In the genomic region with DNA sequence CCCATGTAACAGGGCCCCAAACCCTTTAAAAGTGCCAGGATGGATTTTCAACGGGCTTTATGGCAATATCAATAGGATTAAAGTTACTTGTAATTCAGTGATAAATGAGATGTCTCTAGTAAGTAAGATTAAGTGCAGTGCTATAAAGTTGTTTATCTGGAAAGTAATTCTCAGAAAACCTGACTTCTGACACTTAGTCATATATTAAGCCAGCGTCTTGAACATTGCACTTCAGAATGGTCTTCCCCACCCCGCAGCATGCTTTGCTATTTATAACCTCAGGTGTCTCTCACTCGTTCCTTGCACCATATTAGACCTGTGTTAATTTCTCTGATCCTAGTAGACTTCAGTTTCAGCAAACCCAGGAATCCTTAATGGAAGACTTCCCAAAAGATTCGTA, we compare ENCODE assay signal across 9 cellular contexts. TPM values are rescaled to one million over a fixed set of nuclear protein-coding genes. Genes with fewer than 3 reads are reported as not detected.
DNase-seq lines count a peak whose midpoint lies in the region; ATAC-seq and TF ChIP-seq lines count a peak whose summit lies in the region.
"Had no signal": no experiment of that assay in that cellular context is flagged by ENCODE, and none has a peak within 500 bp of the region (broad histone marks: within the 10 kb centered on the region; RNA-seq: fewer than 3 reads in every experiment).

No MANE protein-coding gene starts in this region.

- no peak overlapping the region for H3K9ac ChIP-seq in parathyroid adenoma

- H3K4me2 ChIP-seq in parathyroid adenoma (ENCODE audit: low read length), result peak overlapping the region; percentile 69

- H3K27me3 Mint-ChIP-seq in CD4-positive, alpha-beta memory T cell, result no peaks in the 10 kb centered on the region

- peak overlapping the region; percentile 73 to 99 (median 96) for H3K27ac Mint-ChIP-seq in CD4-positive, alpha-beta memory T cell

- H2AFZ ChIP-seq in parathyroid adenoma, result peak overlapping the region; percentile 90

- H3K27me3 ChIP-seq in CD4-positive, alpha-beta memory T cell (ENCODE audit: insufficient read depth, low read length), result no peaks in the 10 kb centered on the region
- H3K27me3 ChIP-seq in parathyroid adenoma (ENCODE audit: control insufficient read depth, insufficient read depth, low read length), result no peaks in the 10 kb centered on the region
- H3K27me3 ChIP-seq in A673 (replicated peaks; ENCODE audit: insufficient read depth, low read depth, low read length, poor library complexity), result peaks cover 67% of the 10 kb centered on the region

- ATAC-seq in esophagus mucosa, result peak; percentile 2
- ATAC-seq in GM18502 (IDR thresholded peaks at IDR 0.05; ENCODE audit: poor library complexity, unreplicated experiment), result no peak

- peaks cover 0 to 9% (median 0%) of the 10 kb centered on the region in 8 donors for H3K9me3 Mint-ChIP-seq in CD4-positive, alpha-beta memory T cell

- H3K79me2 ChIP-seq in parathyroid adenoma, result peaks cover 11% of the 10 kb centered on the region

- POLR2A ChIA-PET in CD4-positive, alpha-beta memory T cell (lab: Charles Lee; ENCODE audit: partially characterized antibody), result interaction anchor here (0.6 to 6.7 kb wide), 34 partner anchors 7 to 1342 kb away, joined by 3 to 104 read pairs (median 6); no protein-coding TSS in a partner anchor
- POLR2A ChIA-PET in A673 (lab: Charles Lee; ENCODE audit: low non-redundant PET), result no interaction called here

- H3K4me1 Mint-ChIP-seq in CD4-positive, alpha-beta memory T cell, result peaks cover 17 to 49% (median 30%) of the 10 kb centered on the region in 4 donors

- CTCF ChIA-PET in CD4-positive, alpha-beta memory T cell (lab: Charles Lee; ENCODE audit: partially characterized antibody), result interaction anchor here (0.7 to 3.4 kb wide), 28 partner anchors 13 to 1119 kb away, joined by 3 to 19 read pairs (median 5); no protein-coding TSS in a partner anchor
- CTCF ChIA-PET in A673 (lab: Charles Lee), result interaction anchor here (0.7 kb wide), 5 partner anchors 119 to 1954 kb away, joined by 3 to 5 read pairs (median 4); no protein-coding TSS in a partner anchor

- DNase-seq in CD4-positive, alpha-beta memory T cell, result no peak
- DNase-seq in RPMI8226 (peak; percentile 59), cerebellar nuclear complex (lab: John Stamatoyannopoulos, UW) (no peak), A673 (ENCODE audit: low spot score) (no peak), nucleus accumbens (lab: John Stamatoyannopoulos, UW) (no peak)
- DNase-seq: GOT3 had no signal

- peak overlapping the region; percentile 65 for H3K27ac ChIP-seq in CD4-positive, alpha-beta memory T cell (ENCODE audit: low read depth, low read length)
- peak overlapping the region; percentile 96 for H3K27ac ChIP-seq in parathyroid adenoma
- no peak overlapping the region for H3K27ac ChIP-seq in A673 (ENCODE audit: low read depth, low read length, poor library complexity, severe bottlenecking)

- BruUV-seq in A673 (replicated peaks; lab: Mats Ljungman, UMichigan), result no TSS peak

- no peaks in the 10 kb centered on the region for H3K9me3 ChIP-seq in CD4-positive, alpha-beta memory T cell (ENCODE audit: control insufficient read depth in 1 of 2, low read length in 2 of 2)
- H3K9me3 ChIP-seq in parathyroid adenoma (ENCODE audit: control insufficient read depth, low read length) (no peaks in the 10 kb centered on the region), A673 (ENCODE audit: low read depth, low read length, poor library complexity, severe bottlenecking) (no peaks in the 10 kb centered on the region)

- H3K4me3 Mint-ChIP-seq in CD4-positive, alpha-beta memory T cell, result peak overlapping the region; percentile 95 to 99 (median 98)

- H3K36me3 Mint-ChIP-seq in CD4-positive, alpha-beta memory T cell, result peaks cover 0 to 26% of the 10 kb centered on the region in 2 donors

- TF ChIP-seq CTCF in parathyroid adenoma (IDR thresholded peaks at IDR 0.05), result no peak
- no peak for TF ChIP-seq CTCF in A673 (conservative IDR thresholded peaks at IDR 0.05; ENCODE audit: low read depth, low read length)

- peak overlapping the region in 1 of 2 donors; percentile 90 for H3K4me3 ChIP-seq in CD4-positive, alpha-beta memory T cell (ENCODE audit: low read length in 2 of 2)
- H3K4me3 ChIP-seq in parathyroid adenoma (ENCODE audit: low read depth, low read length), result peak overlapping the region; percentile 95
- no peak overlapping the region for H3K4me3 ChIP-seq in A673 (ENCODE audit: low read depth, low read length, poor library complexity, severe bottlenecking)

- intact Hi-C loops in CD4-positive, alpha-beta memory T cell (cut with micrococcal nuclease), result loop anchor here (1.0 to 10.0 kb wide), 12 partner anchors 170 to 1479 kb away; no protein-coding TSS in a partner anchor
- intact Hi-C loops in A673 (cut with micrococcal nuclease; ENCODE audit: unreplicated experiment), result loop anchor here (2.0 to 10.0 kb wide), 2 partner anchors 1480 to 1928 kb away; no protein-coding TSS in a partner anchor

- no peaks in the 10 kb centered on the region for H3K36me3 ChIP-seq in CD4-positive, alpha-beta memory T cell (ENCODE audit: insufficient read depth, low read length)
- H3K36me3 ChIP-seq in parathyroid adenoma (ENCODE audit: control insufficient read depth, insufficient read depth, low read length) (peaks cover 6% of the 10 kb centered on the region), A673 (ENCODE audit: insufficient read depth, low read length, poor library complexity, severe bottlenecking) (no peaks in the 10 kb centered on the region)

- H3K4me1 ChIP-seq in CD4-positive, alpha-beta memory T cell (ENCODE audit: insufficient read depth, low read length), result peaks cover 27% of the 10 kb centered on the region
- H3K4me1 ChIP-seq in parathyroid adenoma (peaks cover 37% of the 10 kb centered on the region), A673 (ENCODE audit: insufficient read depth, low read length, poor library complexity, severe bottlenecking) (peaks cover 16% of the 10 kb centered on the region)

RNA-seq across cellular contexts. Expression of a gene that starts 2.1 kb away (rescaled TPM):
- 10 to 100 TPM; 73.8 to 79.4 TPM for total RNA-seq in CD4-positive, alpha-beta memory T cell
- polyA plus RNA-seq in CD4-positive, alpha-beta memory T cell, result 1 to 10 TPM; 1.1 to 4.7 TPM
- total RNA-seq in esophagus mucosa, result 27.2 TPM
- 0.06 and 0.24 TPM in 2 replicates for total RNA-seq in A673 (2021)

Comparison
In these comparisons a context has a peak if more than half of its experiments do, and no peak if none do; other contexts are left out.
1. RNA of a gene that starts 2.1 kb away (total RNA-seq): 73.8 to 79.4 TPM in CD4-positive, alpha-beta memory T cell and 27.2 TPM in esophagus mucosa (single experiment); 0.06 to 0.24 TPM in A673; every median in the first group is over 10 times any median in the second.